ENCODE assay signal across 8 cellular contexts in genomic region chr17:79065105-79065670, GRCh38. TPM values are rescaled to one million over a fixed set of nuclear protein-coding genes. Genes with fewer than 3 reads are reported as not detected.
DNase-seq lines count a peak whose midpoint lies in the region; ATAC-seq, FAIRE-seq and TF ChIP-seq lines count a peak whose summit lies in the region.

No MANE protein-coding gene starts in this region.

- H3K36me3 ChIP-seq in adipocyte (ENCODE audit: control insufficient read depth, insufficient read depth, low read length, severe bottlenecking) (no peaks in the 10 kb centered on the region), keratinocyte (ENCODE audit: control insufficient read depth in 2 of 2, extremely low read depth in 1 of 2, insufficient read depth in 2 of 2, low read length in 2 of 2) (no peaks in the 10 kb centered on the region)

- peak; percentile 59 for TF ChIP-seq CTCF in GM13977 (IDR thresholded peaks at IDR 0.05; ENCODE audit: extremely low read depth, insufficient read depth, missing control alignments)
- peak; percentile 47 to 62 (median 55) for TF ChIP-seq CTCF in keratinocyte (optimal IDR thresholded peaks at IDR 0.05 in 1 of 3, IDR thresholded peaks at IDR 0.05 in 1 of 3, conservative IDR thresholded peaks at IDR 0.05 in 1 of 3; ENCODE audit: extremely low read depth in 1 of 3, insufficient read depth in 2 of 3, low read length in 3 of 3)

- peak; percentile 47 for DNase-seq in ACHN
- no peak for DNase-seq in GM13977 (ENCODE audit: low spot score)
- peak; percentile 90 for DNase-seq in SK-MEL-5 (ENCODE audit: low read depth, low spot score)
- DNase-seq in adipocyte (ENCODE audit: low read depth): peak; percentile 41
- DNase-seq in keratinocyte (ENCODE audit: low read depth, low spot score): no peak
- DNase-seq in stimulated activated CD4-positive, alpha-beta T cell treated with anti-CD3 and anti-CD28 coated beads, TNF-alpha, amount 100 ng/mL, for 48 hours (ENCODE audit: low read depth in 3 of 3): peak; percentile 30 to 64 (median 41)

- H3K4me2 ChIP-seq in keratinocyte (ENCODE audit: control insufficient read depth, extremely low read depth, insufficient read depth, low read depth, low read length): no peak overlapping the region

- H2AFZ ChIP-seq in keratinocyte (ENCODE audit: control insufficient read depth, low read length): no peak overlapping the region

- no peak overlapping the region for H3K9ac ChIP-seq in adipocyte (ENCODE audit: low read length)
- H3K9ac ChIP-seq in keratinocyte (ENCODE audit: control insufficient read depth, extremely low read depth, insufficient read depth, low read length): no peak overlapping the region

- H4K20me1 ChIP-seq in keratinocyte (ENCODE audit: control insufficient read depth, extremely low read depth, insufficient read depth, low read length): no peaks in the 10 kb centered on the region

- dilution Hi-C loops in keratinocyte (cut with MboI; ENCODE audit: extremely low pct_ligation_motif_present, low sequenced_read_pairs): no loop called here

- no peaks in the 10 kb centered on the region for H3K27me3 ChIP-seq in adipocyte (replicated peaks; ENCODE audit: control insufficient read depth, insufficient read depth, low read length)
- H3K27me3 ChIP-seq in keratinocyte (ENCODE audit: control insufficient read depth, extremely low read depth, insufficient read depth, low read length): no peaks in the 10 kb centered on the region

- FAIRE-seq in keratinocyte (lab: Jason Lieb, UNC): no peak

- in situ Hi-C loops in ACHN (cut with HindIII; ENCODE audit: low pct_ligation_motif_present, low pct_unique_long_range_greater_than_20kb, low sequenced_read_pairs): no loop called here
- in situ Hi-C loops in GM13977 (cut with MboI; ENCODE audit: low pct_unique_long_range_greater_than_20kb, low sequenced_read_pairs, unreplicated experiment): no loop called here
- in situ Hi-C loops in SK-MEL-5 (cut with HindIII; ENCODE audit: low pct_unique_long_range_greater_than_20kb, low sequenced_read_pairs): no loop called here

- H3K4me1 ChIP-seq in adipocyte (ENCODE audit: control insufficient read depth, insufficient read depth, low read length) (peaks cover 6% of the 10 kb centered on the region), keratinocyte (ENCODE audit: control insufficient read depth, extremely low read depth, insufficient read depth, low read length) (no peaks in the 10 kb centered on the region)

- H3K79me2 ChIP-seq in keratinocyte (ENCODE audit: control insufficient read depth, insufficient read depth, low read length): no peaks in the 10 kb centered on the region

- H3K9me3 ChIP-seq in adipocyte (ENCODE audit: control insufficient read depth, low read length): no peaks in the 10 kb centered on the region
- no peaks in the 10 kb centered on the region for H3K9me3 ChIP-seq in keratinocyte (ENCODE audit: control insufficient read depth, low read depth, low read length)

- H3K4me3 ChIP-seq in adipocyte (ENCODE audit: low read length) (no peak overlapping the region), keratinocyte (ENCODE audit: control insufficient read depth in 2 of 3, extremely low read depth in 1 of 3, insufficient read depth in 2 of 3, low read depth in 1 of 3, low read length in 3 of 3) (no peak overlapping the region)

- H3K9me1 ChIP-seq in keratinocyte (ENCODE audit: control insufficient read depth, extremely low read depth, insufficient read depth, low read length): no peaks in the 10 kb centered on the region

- ATAC-seq in HG03571 (IDR thresholded peaks at IDR 0.05; ENCODE audit: unreplicated experiment) (no peak), GM19328 (IDR thresholded peaks at IDR 0.05; ENCODE audit: unreplicated experiment) (no peak)

- no peak overlapping the region for H3K27ac ChIP-seq in keratinocyte (ENCODE audit: control insufficient read depth, insufficient read depth, low read length)

RNA-seq across cellular contexts. Expression of gene ENGASE, which starts 9.4 kb away (rescaled TPM):
- 12.4 and 17.4 TPM in 2 replicates for total RNA-seq in SK-MEL-5 (2014; rRNA removed; shearing (Covaris generic))
- polyA plus RNA-seq in SK-MEL-5 (2015; cell fraction: cytosol; rRNA removed): 17.4 and 27.5 TPM in 2 replicates
- 712 and 792 TPM in 2 replicates for polyA plus RNA-seq in SK-MEL-5 (2015; cell fraction: nucleus; rRNA removed)
- polyA plus RNA-seq in keratinocyte: 6.0 to 9.1 TPM (median 6.6 TPM) in 3 replicates
- polyA plus RNA-seq in keratinocyte (2011; ENCODE audit: low read depth): 5.1 TPM
- polyA plus RNA-seq in keratinocyte (2011; cell fraction: cytosol; rRNA removed): 1.3 and 2.0 TPM in 2 replicates
- polyA plus RNA-seq in keratinocyte (2011; cell fraction: nucleus; rRNA removed): 35.0 and 42.9 TPM in 2 replicates
- 7.3 and 8.3 TPM in 2 replicates for polyA plus RNA-seq in keratinocyte (2012; ENCODE audit: low replicate concordance)
- polyA minus RNA-seq in keratinocyte: 5.3 to 13.6 TPM (median 6.8 TPM) in 3 replicates
- 5.6 TPM for polyA minus RNA-seq in keratinocyte (2011; cell fraction: cytosol; rRNA and poly(A)+ RNA removed)
- 8.6 and 9.2 TPM in 2 replicates for polyA minus RNA-seq in keratinocyte (2011; cell fraction: nucleus; rRNA and poly(A)+ RNA removed)

RNA-seq across cellular contexts. Expression of gene C1QTNF1, which starts 41.2 kb away (rescaled TPM):
- 15.7 and 15.8 TPM in 2 replicates for total RNA-seq in SK-MEL-5 (2014; rRNA removed; shearing (Covaris generic))
- polyA plus RNA-seq in SK-MEL-5 (2015; cell fraction: cytosol; rRNA removed): 43.3 and 55.9 TPM in 2 replicates
- 2.9 and 3.5 TPM in 2 replicates for polyA plus RNA-seq in SK-MEL-5 (2015; cell fraction: nucleus; rRNA removed)
- polyA plus RNA-seq in keratinocyte: 6.6 to 17.2 TPM (median 14.3 TPM) in 3 replicates
- polyA plus RNA-seq in keratinocyte (2011; ENCODE audit: low read depth): 0.25 TPM
- polyA plus RNA-seq in keratinocyte (2011; cell fraction: cytosol; rRNA removed): 9.6 and 17.3 TPM in 2 replicates
- polyA plus RNA-seq in keratinocyte (2011; cell fraction: nucleus; rRNA removed): 22.3 and 34.7 TPM in 2 replicates
- polyA plus RNA-seq in keratinocyte (2012; ENCODE audit: low replicate concordance): 1.2 and 18.7 TPM in 2 replicates
- polyA minus RNA-seq in keratinocyte: 7.8 to 26.3 TPM (median 17.1 TPM) in 3 replicates
- 31.3 TPM for polyA minus RNA-seq in keratinocyte (2011; cell fraction: cytosol; rRNA and poly(A)+ RNA removed)
- 28.9 and 39.9 TPM in 2 replicates for polyA minus RNA-seq in keratinocyte (2011; cell fraction: nucleus; rRNA and poly(A)+ RNA removed)

RNA-seq across cellular contexts. Expression of gene CANT1, which starts 55.6 kb away (rescaled TPM):
- 104 and 107 TPM in 2 replicates for total RNA-seq in SK-MEL-5 (2014; rRNA removed; shearing (Covaris generic))
- polyA plus RNA-seq in SK-MEL-5 (2015; cell fraction: cytosol; rRNA removed): 162 and 163 TPM in 2 replicates
- polyA plus RNA-seq in SK-MEL-5 (2015; cell fraction: nucleus; rRNA removed): 25.6 and 45.7 TPM in 2 replicates
- polyA plus RNA-seq in keratinocyte: 53.2 to 78.1 TPM (median 54.6 TPM) in 3 replicates
- 14.4 TPM for polyA plus RNA-seq in keratinocyte (2011; ENCODE audit: low read depth)
- polyA plus RNA-seq in keratinocyte (2011; cell fraction: cytosol; rRNA removed): 46.5 and 62.9 TPM in 2 replicates
- 101 and 111 TPM in 2 replicates for polyA plus RNA-seq in keratinocyte (2011; cell fraction: nucleus; rRNA removed)
- 37.7 and 65.6 TPM in 2 replicates for polyA plus RNA-seq in keratinocyte (2012; ENCODE audit: low replicate concordance)
- polyA minus RNA-seq in keratinocyte: 62.2 to 79.7 TPM (median 66.9 TPM) in 3 replicates
- 106 TPM for polyA minus RNA-seq in keratinocyte (2011; cell fraction: cytosol; rRNA and poly(A)+ RNA removed)
- 120 and 137 TPM in 2 replicates for polyA minus RNA-seq in keratinocyte (2011; cell fraction: nucleus; rRNA and poly(A)+ RNA removed)

Comparison
In these comparisons a context has a peak if more than half of its experiments do, and no peak if none do; other contexts are left out.
1. DNase-seq: peak in ACHN (single experiment), SK-MEL-5 (single experiment), adipocyte (single experiment) and stimulated activated CD4-positive, alpha-beta T cell treated with anti-CD3 and anti-CD28 coated beads, TNF-alpha, amount 100 ng/mL, for 48 hours (3 of 3); none in GM13977 (single experiment) and keratinocyte (single experiment).